In the genomic region with DNA sequence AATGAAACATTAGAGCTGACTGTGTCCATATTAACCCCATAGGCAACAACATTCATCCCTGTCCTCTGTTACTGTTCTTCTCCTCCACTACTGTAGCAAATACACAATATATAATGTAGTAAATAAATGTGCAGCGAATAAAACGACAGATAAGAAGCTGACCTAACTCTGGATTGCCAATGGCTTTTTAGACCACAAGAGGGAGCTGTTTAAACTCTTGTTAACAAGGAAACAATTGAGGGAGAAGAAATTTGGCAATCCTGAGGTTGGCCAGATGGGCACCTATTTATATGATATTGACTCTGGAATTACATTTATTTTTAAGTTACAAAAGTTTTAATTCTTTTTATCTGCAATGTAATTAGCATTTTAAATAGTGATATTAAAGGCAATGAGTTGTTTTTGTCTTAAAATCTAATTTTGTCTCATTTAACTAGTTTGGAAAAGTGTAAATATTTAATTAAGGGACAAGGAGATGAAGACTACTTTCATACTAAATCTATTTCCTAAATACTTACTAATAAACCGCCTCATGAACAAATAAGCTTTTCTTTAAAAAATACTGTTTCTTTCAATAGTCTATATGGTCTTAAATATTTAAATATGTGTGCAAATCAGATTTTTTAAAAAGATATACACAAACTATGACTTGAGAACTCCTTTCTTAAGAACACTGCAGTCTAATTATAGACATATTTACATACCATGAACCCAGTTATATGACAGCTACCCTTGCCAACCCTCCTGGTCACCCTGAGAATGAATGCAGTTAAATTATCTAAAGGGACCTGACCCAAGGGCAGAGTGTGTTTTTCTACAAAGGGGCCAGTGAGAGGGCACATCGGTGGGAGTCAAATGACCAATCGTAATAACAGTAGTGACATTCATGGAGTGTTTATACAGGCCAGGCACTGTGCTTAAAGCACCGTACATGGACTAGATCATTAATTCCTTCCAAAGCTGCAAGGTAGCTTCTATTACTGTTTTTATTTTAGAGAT, we compare ENCODE assay signal across 8 cellular contexts. TPM values are rescaled to one million over a fixed set of nuclear protein-coding genes. Genes with fewer than 3 reads are reported as not detected.
DNase-seq lines count a peak whose midpoint lies in the region; ATAC-seq and TF ChIP-seq lines count a peak whose summit lies in the region.

No MANE protein-coding gene starts in this region.

- no TSS peak for BruUV-seq in OCI-LY7 (replicated peaks; lab: Mats Ljungman, UMichigan)

- peak; percentile 85 for DNase-seq in COLO829 (ENCODE audit: low spot score)
- DNase-seq in OCI-LY7 (ENCODE audit: low spot score): peak; percentile 71
- DNase-seq in coronary artery (ENCODE audit: low spot score): no peak
- DNase-seq in lung microvascular endothelial cell (ENCODE audit: low read depth in 2 of 2): peak; percentile 83 to 90
- DNase-seq in activated CD8-positive, alpha-beta memory T cell treated with anti-CD3 and anti-CD28 coated beads, Interleukin-2, amount 50 U/mL, for 4 hours: no peak

- no peak overlapping the region for H3K4me3 ChIP-seq in KMS-11 (IDR thresholded peaks at IDR 0.05; ENCODE audit: insufficient read depth, low read depth, low read length)
- no peak overlapping the region for H3K4me3 ChIP-seq in OCI-LY7 (ENCODE audit: low read depth, low read length, poor library complexity, severe bottlenecking)
- H3K4me3 ChIP-seq in coronary artery: no peak overlapping the region

- H3K9ac ChIP-seq in KMS-11: no peak overlapping the region

- TF ChIP-seq CTCF in KMS-11 (conservative IDR thresholded peaks at IDR 0.05; ENCODE audit: low read depth, low read length) (peak; percentile 92), OCI-LY7 (conservative IDR thresholded peaks at IDR 0.05; ENCODE audit: low read length) (peak; percentile 97), coronary artery (IDR thresholded peaks at IDR 0.05) (peak; percentile 74)

- no peaks in the 10 kb centered on the region for H3K27me3 ChIP-seq in KMS-11 (ENCODE audit: insufficient read depth, low read depth)

- no peaks in the 10 kb centered on the region for H3K36me3 ChIP-seq in KMS-11 (ENCODE audit: insufficient read depth)
- no peaks in the 10 kb centered on the region for H3K36me3 ChIP-seq in OCI-LY7 (ENCODE audit: insufficient read depth, low read length)

- CTCF ChIA-PET in OCI-LY7 (lab: Charles Lee; ENCODE audit: unreplicated experiment): interaction anchor here (0.8 kb wide), 1 partner anchor 30 kb away, joined by 3 read pairs; no protein-coding TSS in a partner anchor

- ATAC-seq in GM18867 (IDR thresholded peaks at IDR 0.05; ENCODE audit: unreplicated experiment) (peak; percentile 69), GM19455 (IDR thresholded peaks at IDR 0.05; ENCODE audit: unreplicated experiment) (no peak)

- no peaks in the 10 kb centered on the region for H3K9me2 ChIP-seq in OCI-LY7 (ENCODE audit: insufficient read depth, low read length)

- POLR2A ChIA-PET in OCI-LY7 (lab: Charles Lee): interaction anchor here (0.6 to 1.2 kb wide), 4 partner anchors 18 to 238 kb away, joined by 3 to 4 read pairs (median 4); no protein-coding TSS in a partner anchor

- no peaks in the 10 kb centered on the region for H3K9me3 ChIP-seq in OCI-LY7 (ENCODE audit: low read length)

- H4K20me1 ChIP-seq in KMS-11 (ENCODE audit: insufficient read depth) (no peaks in the 10 kb centered on the region), OCI-LY7 (ENCODE audit: insufficient read depth, low read length) (no peaks in the 10 kb centered on the region)

- H3K27ac ChIP-seq in KMS-11 (no peak overlapping the region), OCI-LY7 (ENCODE audit: low read depth, low read length, poor library complexity, severe bottlenecking) (no peak overlapping the region), coronary artery (no peak overlapping the region)

- intact Hi-C loops in OCI-LY7 (cut with micrococcal nuclease; ENCODE audit: unreplicated experiment): loop anchor here (1.0 to 2.0 kb wide), 2 partner anchors 197 to 236 kb away; no protein-coding TSS in a partner anchor

- H2AFZ ChIP-seq in KMS-11 (ENCODE audit: low read depth): peak overlapping the region; percentile 25; the same call in 1 of the 2 replicates
- no peak overlapping the region for H2AFZ ChIP-seq in OCI-LY7 (ENCODE audit: low read length)

- no peak overlapping the region for H3K4me2 ChIP-seq in KMS-11
- H3K4me2 ChIP-seq in OCI-LY7 (ENCODE audit: low read length): no peak overlapping the region

- H3K79me2 ChIP-seq in KMS-11 (ENCODE audit: insufficient read depth, low read depth) (no peaks in the 10 kb centered on the region), OCI-LY7 (ENCODE audit: insufficient read depth, low read depth, low read length) (no peaks in the 10 kb centered on the region)

- peaks cover 4% of the 10 kb centered on the region for H3K4me1 ChIP-seq in KMS-11 (ENCODE audit: low read depth, poor library complexity, severe bottlenecking)
- H3K4me1 ChIP-seq in OCI-LY7 (ENCODE audit: insufficient read depth, low read length, poor library complexity, severe bottlenecking): no peaks in the 10 kb centered on the region

RNA-seq across cellular contexts. Expression of a gene that starts 52.9 kb away (rescaled TPM):
- total RNA-seq in OCI-LY7 (2014; rRNA removed; shearing (Covaris generic)): 11.8 and 14.6 TPM in 2 replicates
- total RNA-seq in OCI-LY7 (2022): 26.2 and 29.5 TPM in 2 replicates
- 11.7 and 18.7 TPM in 2 replicates for total RNA-seq in lung microvascular endothelial cell

Comparison
In these comparisons a context has a peak if more than half of its experiments do, and no peak if none do; other contexts are left out.
1. DNase-seq: peak in COLO829 (single experiment), OCI-LY7 (single experiment) and lung microvascular endothelial cell (2 of 2); none in coronary artery (single experiment) and activated CD8-positive, alpha-beta memory T cell treated with anti-CD3 and anti-CD28 coated beads, Interleukin-2, amount 50 U/mL, for 4 hours (single experiment).
2. Peak in every context shown above with its lines, with median percentiles within 50 percentile points of each other: CTCF ChIP-seq.